15 cellular contexts compared by ENCODE assay signal in the genomic region with DNA sequence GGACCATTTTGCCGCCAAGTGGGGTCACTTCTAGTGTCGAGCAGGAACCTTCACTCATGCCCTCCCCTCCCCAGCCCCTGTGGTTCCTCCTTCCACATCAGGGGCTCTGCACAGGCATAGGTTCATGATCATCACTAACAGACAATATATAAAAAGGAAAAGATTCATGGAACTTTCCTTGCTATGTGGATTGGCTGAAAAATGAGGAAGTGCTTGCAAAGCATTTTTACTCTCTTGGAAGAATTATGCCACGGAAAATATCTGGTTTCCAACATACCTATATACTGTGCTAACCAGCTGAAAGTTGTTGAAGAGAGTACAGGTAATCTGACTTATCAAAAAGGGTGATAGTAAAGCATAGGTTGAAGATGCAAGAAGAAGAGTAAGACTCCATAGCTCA. TPM values are rescaled to one million over a fixed set of nuclear protein-coding genes. Genes with fewer than 3 reads are reported as not detected.
DNase-seq lines count a peak whose midpoint lies in the region; ATAC-seq lines count a peak whose summit lies in the region.
"Had no signal": no experiment of that assay in that cellular context is flagged by ENCODE, and none has a peak within 500 bp of the region (broad histone marks: within the 10 kb centered on the region; RNA-seq: fewer than 3 reads in every experiment).

No MANE protein-coding gene starts in this region.

- no peaks in the 10 kb centered on the region for H3K9me3 ChIP-seq in iPS-15b (ENCODE audit: control insufficient read depth, insufficient read depth, low read length)
- H3K9me3 ChIP-seq: left ventricle myocardium inferior had no signal

- H3K4me1 Mint-ChIP-seq in activated T-cell treated with anti-CD3 and anti-CD28 coated beads, Interleukin-2, amount 50 U/mL, for 4 hours (ENCODE audit: low read depth): peaks cover 14% of the 10 kb centered on the region
- peaks cover 13% of the 10 kb centered on the region for H3K4me1 Mint-ChIP-seq in activated T-cell treated with anti-CD3 and anti-CD28 coated beads, Interleukin-2, amount 50 U/mL, for 24 hours (ENCODE audit: low read depth)
- peaks cover 13% of the 10 kb centered on the region for H3K4me1 Mint-ChIP-seq in stimulated activated effector memory CD8-positive, alpha-beta T cell treated with anti-CD3 and anti-CD28 coated beads, Interleukin-12 subunit alpha, Interleukin-12 subunit beta, amount 100 ng/mL, for 72 hours

- peak overlapping the region; percentile 71 for H3K4me3 Mint-ChIP-seq in activated T-cell treated with anti-CD3 and anti-CD28 coated beads, Interleukin-2, amount 50 U/mL, for 4 hours
- H3K4me3 Mint-ChIP-seq in activated T-cell treated with anti-CD3 and anti-CD28 coated beads, Interleukin-2, amount 50 U/mL, for 24 hours: no peak overlapping the region
- H3K4me3 Mint-ChIP-seq in stimulated activated effector memory CD8-positive, alpha-beta T cell treated with anti-CD3 and anti-CD28 coated beads, Interleukin-12 subunit alpha, Interleukin-12 subunit beta, amount 100 ng/mL, for 72 hours: peak overlapping the region; percentile 50

- H3K27me3 Mint-ChIP-seq in activated T-cell treated with anti-CD3 and anti-CD28 coated beads, Interleukin-2, amount 50 U/mL, for 4 hours (ENCODE audit: low read depth): peaks cover 55% of the 10 kb centered on the region
- peaks cover 47% of the 10 kb centered on the region for H3K27me3 Mint-ChIP-seq in activated T-cell treated with anti-CD3 and anti-CD28 coated beads, Interleukin-2, amount 50 U/mL, for 24 hours

- no peak for DNase-seq in activated T-cell treated with anti-CD3 and anti-CD28 coated beads, Interleukin-2, amount 50 U/mL, for 4 hours
- no peak for DNase-seq in activated T-cell treated with anti-CD3 and anti-CD28 coated beads, Interleukin-2, amount 50 U/mL, for 24 hours
- DNase-seq in NCI-H748 (lab: John Stamatoyannopoulos, UW; ENCODE audit: unreplicated experiment): peak; percentile 60
- no peak for DNase-seq in stimulated activated effector memory CD8-positive, alpha-beta T cell treated with anti-CD3 and anti-CD28 coated beads, Interleukin-12 subunit alpha, Interleukin-12 subunit beta, amount 100 ng/mL, for 72 hours (ENCODE audit: low spot score in 2 of 2)
- DNase-seq in stimulated activated CD8-positive, alpha-beta memory T cell treated with anti-CD3 and anti-CD28 coated beads, Interleukin-4, amount 100 ng/mL, for 48 hours: no peak
- no peak for DNase-seq in iPS-NIHi11 (ENCODE audit: low spot score)
- DNase-seq: activated naive CD4-positive, alpha-beta T cell treated with Interleukin-2 at 50 U/mL for 16 hours; brain microvascular endothelial cell; HFFc6; hippocampal formation; KG1; left ventricle myocardium inferior; NCI-H446 had no signal

- H3K36me3 Mint-ChIP-seq in activated T-cell treated with anti-CD3 and anti-CD28 coated beads, Interleukin-2, amount 50 U/mL, for 4 hours (ENCODE audit: insufficient read depth): no peaks in the 10 kb centered on the region
- H3K36me3 Mint-ChIP-seq in activated T-cell treated with anti-CD3 and anti-CD28 coated beads, Interleukin-2, amount 50 U/mL, for 24 hours (ENCODE audit: low read depth): no peaks in the 10 kb centered on the region
- H3K36me3 Mint-ChIP-seq in stimulated activated effector memory CD8-positive, alpha-beta T cell treated with anti-CD3 and anti-CD28 coated beads, Interleukin-12 subunit alpha, Interleukin-12 subunit beta, amount 100 ng/mL, for 72 hours: no peaks in the 10 kb centered on the region

- no peak overlapping the region for H3K9ac ChIP-seq in iPS-15b (ENCODE audit: low read depth, low read length)

- no peaks in the 10 kb centered on the region for H3K36me3 ChIP-seq in iPS-15b (ENCODE audit: control insufficient read depth, insufficient read depth, low read length)
- H3K36me3 ChIP-seq: brain microvascular endothelial cell, left ventricle myocardium inferior had no signal

- peaks cover 5% of the 10 kb centered on the region for H3K27me3 ChIP-seq in iPS-15b (ENCODE audit: control insufficient read depth, insufficient read depth, low read length)

- no peak overlapping the region for H3K27ac Mint-ChIP-seq in activated T-cell treated with anti-CD3 and anti-CD28 coated beads, Interleukin-2, amount 50 U/mL, for 24 hours
- H3K27ac Mint-ChIP-seq in stimulated activated effector memory CD8-positive, alpha-beta T cell treated with anti-CD3 and anti-CD28 coated beads, Interleukin-12 subunit alpha, Interleukin-12 subunit beta, amount 100 ng/mL, for 72 hours: no peak overlapping the region
- H3K27ac Mint-ChIP-seq: HFFc6 had no signal

- no peaks in the 10 kb centered on the region for H3K9me3 Mint-ChIP-seq in activated T-cell treated with anti-CD3 and anti-CD28 coated beads, Interleukin-2, amount 50 U/mL, for 4 hours
- H3K9me3 Mint-ChIP-seq in activated T-cell treated with anti-CD3 and anti-CD28 coated beads, Interleukin-2, amount 50 U/mL, for 24 hours: no peaks in the 10 kb centered on the region
- peaks cover 5% of the 10 kb centered on the region for H3K9me3 Mint-ChIP-seq in stimulated activated effector memory CD8-positive, alpha-beta T cell treated with anti-CD3 and anti-CD28 coated beads, Interleukin-12 subunit alpha, Interleukin-12 subunit beta, amount 100 ng/mL, for 72 hours

- peaks cover 10% of the 10 kb centered on the region for H3K4me1 ChIP-seq in iPS-15b (ENCODE audit: control insufficient read depth, insufficient read depth, low read length)

- no peak for ATAC-seq in activated T-cell treated with anti-CD3 and anti-CD28 coated beads, Interleukin-2, amount 50 U/mL, for 4 hours
- ATAC-seq in stimulated activated effector memory CD8-positive, alpha-beta T cell treated with anti-CD3 and anti-CD28 coated beads, Interleukin-12 subunit alpha, Interleukin-12 subunit beta, amount 100 ng/mL, for 72 hours: no peak
- ATAC-seq in HG03521 (IDR thresholded peaks at IDR 0.05; ENCODE audit: unreplicated experiment): no peak

- H3K4me3 ChIP-seq in iPS-15b (ENCODE audit: low read depth, low read length): peak overlapping the region; percentile 43

RNA-seq across cellular contexts. Expression of a gene that starts 1.3 kb away (rescaled TPM):
- under 1 TPM in 2 of 3 donors, not detected in 1; 0.08 to 0.10 TPM for total RNA-seq in activated T-cell treated with anti-CD3 and anti-CD28 coated beads, Interleukin-2, amount 50 U/mL, for 4 hours
